1 cellular context compared by ENCODE assay signal in genomic region chr2:218399391-218400166, GRCh38.
TF ChIP-seq lines count a peak whose summit lies in the region.

Gene CTDSP1, plus strand, starts transcription at chr2:218399868. Its CDS starts 223 bp downstream, at chr2:218400091.

TF ChIP-seq in HepG2, 621 proteins besides CTCF, POLR2A, EP300 and RAD21 (continued from another document and continues in another):
- TF ChIP-seq AHDC1 (CRISPR knock-in tag; IDR thresholded peaks at IDR 0.05; ENCODE audit: borderline replicate concordance) (no peak), ASH2L (IDR thresholded peaks at IDR 0.05; ENCODE audit: insufficient read length, low read depth, low read length) (peak; percentile 80), POGK (CRISPR knock-in tag; conservative IDR thresholded peaks at IDR 0.05) (peak; percentile 73), ZNF850 (CRISPR knock-in tag; conservative IDR thresholded peaks at IDR 0.05) (no peak), SNAPC5 (CRISPR knock-in tag; IDR thresholded peaks at IDR 0.05; ENCODE audit: borderline replicate concordance) (no peak), CEBPG (CRISPR knock-in tag; IDR thresholded peaks at IDR 0.05) (peak; percentile 69), DNMT3B (CRISPR knock-in tag; conservative IDR thresholded peaks at IDR 0.05) (no peak), CCDC6 (CRISPR knock-in tag; IDR thresholded peaks at IDR 0.05) (peak; percentile 76), HMG20A (CRISPR knock-in tag; IDR thresholded peaks at IDR 0.05; ENCODE audit: borderline replicate concordance) (no peak), ZFP91 (CRISPR knock-in tag; IDR thresholded peaks at IDR 0.05; ENCODE audit: borderline replicate concordance) (peak; percentile 54), ZNF775 (CRISPR knock-in tag; IDR thresholded peaks at IDR 0.05; ENCODE audit: borderline replicate concordance) (no peak), ZNF709 (CRISPR knock-in tag; IDR thresholded peaks at IDR 0.05) (peak; percentile 81), SRSF4 (IDR thresholded peaks at IDR 0.05; ENCODE audit: low read depth, low read length, poor library complexity, severe bottlenecking) (no peak), PLSCR1 (CRISPR knock-in tag; IDR thresholded peaks at IDR 0.05; ENCODE audit: borderline replicate concordance) (peak; percentile 45; the same call in 1 of the 2 replicates), ZSCAN31 (CRISPR knock-in tag; IDR thresholded peaks at IDR 0.05; ENCODE audit: low read depth) (peak; percentile 77), PCBP1 (IDR thresholded peaks at IDR 0.05; ENCODE audit: borderline replicate concordance, low read depth, low read length) (no peak), ZNF230 (CRISPR knock-in tag; IDR thresholded peaks at IDR 0.05) (peak; percentile 43; the same call in 1 of the 2 replicates), TEAD3 (CRISPR knock-in tag; optimal IDR thresholded peaks at IDR 0.05; ENCODE audit: borderline replicate concordance) (peak; percentile 59), PAX8 (CRISPR knock-in tag; IDR thresholded peaks at IDR 0.05; ENCODE audit: borderline replicate concordance) (no peak), ATF6 (CRISPR knock-in tag; conservative IDR thresholded peaks at IDR 0.05) (no peak; the same call in 1 of the 2 replicates), SKI (IDR thresholded peaks at IDR 0.05; ENCODE audit: partially characterized antibody) (peak; percentile 86), TEF (CRISPR knock-in tag; IDR thresholded peaks at IDR 0.05) (peak; percentile 65; the same call in 1 of the 2 replicates), MTF2 (CRISPR knock-in tag; IDR thresholded peaks at IDR 0.05; ENCODE audit: borderline replicate concordance) (no peak), SIX4 (CRISPR knock-in tag; IDR thresholded peaks at IDR 0.05) (0 out of 2 replicates have a peak, but pooled peaks have one; percentile 33), RFXAP (CRISPR knock-in tag; IDR thresholded peaks at IDR 0.05; ENCODE audit: borderline replicate concordance) (0 out of 2 replicates have a peak, but pooled peaks have one; percentile 37), ZNF274 (CRISPR knock-in tag; IDR thresholded peaks at IDR 0.05) (no peak), CSRNP2 (CRISPR knock-in tag; conservative IDR thresholded peaks at IDR 0.05; ENCODE audit: low read depth) (no peak), RBAK (CRISPR knock-in tag; IDR thresholded peaks at IDR 0.05) (no peak), PBX2 (CRISPR knock-in tag; IDR thresholded peaks at IDR 0.05) (no peak), TRIM24 (CRISPR knock-in tag; IDR thresholded peaks at IDR 0.05) (no peak), MYPOP (CRISPR knock-in tag; IDR thresholded peaks at IDR 0.05) (no peak; the same call in 1 of the 2 replicates), PRDM10 (CRISPR knock-in tag; IDR thresholded peaks at IDR 0.05; ENCODE audit: low read depth) (no peak), ZNF629 (CRISPR knock-in tag; conservative IDR thresholded peaks at IDR 0.05) (peak; percentile 96), ZNF672 (CRISPR knock-in tag; IDR thresholded peaks at IDR 0.05) (no peak), ZNF432 (CRISPR knock-in tag; IDR thresholded peaks at IDR 0.05; ENCODE audit: borderline replicate concordance) (no peak), NFIC (IDR thresholded peaks at IDR 0.05; ENCODE audit: low read length) (no peak), GLI4 (CRISPR knock-in tag; IDR thresholded peaks at IDR 0.05; ENCODE audit: borderline replicate concordance) (0 out of 2 replicates have a peak, but pooled peaks have one; percentile 54)
